30 cellular contexts compared by ENCODE assay signal in the genomic region with DNA sequence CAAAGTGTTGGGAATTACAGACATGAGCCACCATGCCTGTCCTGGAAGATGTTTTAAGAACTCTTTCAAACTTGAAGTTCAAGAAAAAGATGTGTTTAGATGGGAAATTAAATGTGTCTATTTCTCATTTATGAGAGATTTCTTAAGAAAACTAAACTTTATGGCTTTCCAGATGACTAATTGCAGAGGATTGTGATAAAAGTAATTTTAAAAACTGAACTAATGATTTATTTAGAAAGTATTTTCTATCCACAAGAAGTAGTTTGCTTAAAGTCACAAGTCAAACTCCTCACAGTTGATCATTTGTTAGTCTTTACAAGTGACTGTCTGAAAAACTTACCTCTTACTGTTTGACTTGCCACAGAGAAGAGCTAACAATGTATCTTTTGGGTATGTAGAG.
"Had no signal": no experiment of that assay in that cellular context is flagged by ENCODE, and none has a peak within 500 bp of the region (broad histone marks: within the 10 kb centered on the region; RNA-seq: fewer than 3 reads in every experiment).

No MANE protein-coding gene starts in this region.

- H3K9me3 ChIP-seq: left lung, lower lobe of right lung, mucosa of descending colon, neutrophil, ovary, tibial nerve had no signal

- H3K4me3 Mint-ChIP-seq: activated B cell treated with CpG ODN at 0.5 μM for 24 hours; activated T-cell treated with anti-CD3 and anti-CD28 coated beads, Interleukin-2, amount 50 U/mL, for 72 hours; brain; effector memory CD8-positive, alpha-beta T cell; nephron progenitor cell; stimulated activated naive B cell treated with anti-CD40 and anti-IgM and Interleukin-4, amounts not matched to agents 10 μg/mL and 1 μg/mL and 100 μg/mL, for 72 hours; T-helper 2 cell treated with Interferon-gamma antibody and Interleukin-4, amounts not matched to agents 5 μg/mL and 100 μg/mL, for 36 hours had no signal

- ATAC-seq: activated T-cell treated with anti-CD3 and anti-CD28 coated beads, Interleukin-2, amount 50 U/mL, for 72 hours; effector memory CD8-positive, alpha-beta T cell; left lung; lower lobe of right lung; mucosa of descending colon; sciatic nerve; stimulated activated naive B cell treated with anti-CD40 and anti-IgM and Interleukin-4, amounts not matched to agents 10 μg/mL and 1 μg/mL and 100 μg/mL, for 72 hours had no signal

- H3K27me3 ChIP-seq: cardiac muscle cell, left lung, neutrophil, ovary, tibial nerve had no signal

- H3K4me3 ChIP-seq: cardiac muscle cell, left lung, lower lobe of right lung, mucosa of descending colon, ovary, smooth muscle cell, tibial nerve had no signal

- H3K27ac ChIP-seq: cardiac muscle cell, left lung, lower lobe of right lung, neutrophil, ovary, tibial nerve had no signal

- DNase-seq: activated B cell treated with CpG ODN at 0.5 μM for 24 hours; activated CD4-positive, alpha-beta T cell treated with anti-CD3 and anti-CD28 coated beads, Interleukin-2, amount 50 U/mL, for 4 hours; activated naive CD4-positive, alpha-beta T cell; activated T-cell treated with anti-CD3 and anti-CD28 coated beads for 4 hours; activated T-cell treated with anti-CD3 and anti-CD28 coated beads, Interleukin-2, amount 50 U/mL, for 72 hours; aorta; cerebellar nuclear complex; cortex of kidney; effector memory CD8-positive, alpha-beta T cell; erythroblast; left lung; lower lobe of right lung; mucosa of descending colon; nephron progenitor cell; ovary; retina; stimulated activated CD4-positive, alpha-beta T cell treated with anti-CD3 and anti-CD28 coated beads, Interleukin-1b, Interleukin-23, amount 100 ng/mL, for 48 hours; stimulated activated CD4-positive, alpha-beta T cell treated with anti-CD3 and anti-CD28 coated beads, Interleukin-4, amount 100 ng/mL, for 4 hours; stimulated activated CD8-positive, alpha-beta memory T cell treated with anti-CD3 and anti-CD28 coated beads, Interleukin-4, amount 100 ng/mL, for 48 hours; stimulated activated naive B cell treated with anti-CD40 and anti-IgM and Interleukin-4, amounts not matched to agents 10 μg/mL and 1 μg/mL and 100 μg/mL, for 72 hours; T-helper 1 cell had no signal

- H3K4me1 ChIP-seq: left lung, lower lobe of right lung had no signal

- H3K9me3 Mint-ChIP-seq: activated B cell treated with CpG ODN at 0.5 μM for 24 hours; effector memory CD8-positive, alpha-beta T cell had no signal

- H3K4me1 Mint-ChIP-seq: activated B cell treated with CpG ODN at 0.5 μM for 24 hours, nephron progenitor cell had no signal

- H3K4me2 ChIP-seq: smooth muscle cell had no signal

- H3K27ac Mint-ChIP-seq: activated B cell treated with CpG ODN at 0.5 μM for 24 hours; activated naive CD4-positive, alpha-beta T cell treated with anti-CD3 and anti-CD28 coated beads, Interleukin-2, amount 50 U/mL, for 72 hours; brain; effector memory CD8-positive, alpha-beta T cell; nephron progenitor cell; progenitor cell of endocrine pancreas; stimulated activated naive B cell treated with anti-CD40 and anti-IgM and Interleukin-4, amounts not matched to agents 10 μg/mL and 1 μg/mL and 100 μg/mL, for 72 hours; T-helper 2 cell treated with Interferon-gamma antibody and Interleukin-4, amounts not matched to agents 5 μg/mL and 100 μg/mL, for 36 hours had no signal

- H3K36me3 ChIP-seq: cardiac muscle cell, left lung, lower lobe of right lung, neutrophil, ovary, tibial nerve had no signal

- H3K36me3 Mint-ChIP-seq: activated naive CD4-positive, alpha-beta T cell treated with anti-CD3 and anti-CD28 coated beads, Interleukin-2, amount 50 U/mL, for 72 hours; brain had no signal

- H3K27me3 Mint-ChIP-seq: activated B cell treated with CpG ODN at 0.5 μM for 24 hours; effector memory CD8-positive, alpha-beta T cell; progenitor cell of endocrine pancreas; stimulated activated naive B cell treated with anti-CD40 and anti-IgM and Interleukin-4, amounts not matched to agents 10 μg/mL and 1 μg/mL and 100 μg/mL, for 72 hours had no signal
